15 cellular contexts compared by ENCODE assay signal in genomic region chr20:49507741-49508434, GRCh38. TPM values are rescaled to one million over a fixed set of nuclear protein-coding genes. Genes with fewer than 3 reads are reported as not detected.
A peak's percentile ranks its signal among the peaks of the same experiment; 100 is the strongest.
DNase-seq lines count a peak whose midpoint lies in the region; TF ChIP-seq lines count a peak whose summit lies in the region.
"Had no signal": no experiment of that assay in that cellular context is flagged by ENCODE, and none has a peak within 500 bp of the region (broad histone marks: within the 10 kb centered on the region; RNA-seq: fewer than 3 reads in every experiment).

No MANE protein-coding gene starts in this region.

- peaks cover 10% of the 10 kb centered on the region for H3K27me3 Mint-ChIP-seq in osteocyte (ENCODE audit: unreplicated experiment)

- intact Hi-C loops in prostate gland (cut with DNase I) = loop anchor here (5.0 kb wide), 2 partner anchors 116 to 176 kb away; no protein-coding TSS in a partner anchor

- H3K36me3 Mint-ChIP-seq in osteocyte (ENCODE audit: unreplicated experiment) = peaks cover 12% of the 10 kb centered on the region

- no peaks in the 10 kb centered on the region for H3K9me3 Mint-ChIP-seq in osteocyte (ENCODE audit: unreplicated experiment)
- H3K9me3 Mint-ChIP-seq: GM23338 had no signal

- H3K36me3 ChIP-seq in prostate gland = no peaks in the 10 kb centered on the region
- H3K36me3 ChIP-seq: colonic mucosa, left lung, thyroid gland had no signal

- no peak overlapping the region for H3K4me3 ChIP-seq in prostate gland
- H3K4me3 ChIP-seq: colonic mucosa, GM23338, left lung, thyroid gland had no signal

- H3K4me1 Mint-ChIP-seq in osteocyte (ENCODE audit: unreplicated experiment) = peaks cover 25% of the 10 kb centered on the region

- no peak overlapping the region for H3K27ac Mint-ChIP-seq in osteocyte (ENCODE audit: unreplicated experiment)

- no peaks in the 10 kb centered on the region for H3K27me3 ChIP-seq in prostate gland (replicated peaks; ENCODE audit: insufficient read depth)
- H3K27me3 ChIP-seq: thyroid gland had no signal

- no peaks in the 10 kb centered on the region for H3K9me3 ChIP-seq in prostate gland
- H3K9me3 ChIP-seq: colonic mucosa, left lung, thyroid gland had no signal

- DNase-seq in DMS 273 treated with DMSO at 0.1 percent for 48 hours (lab: John Stamatoyannopoulos, UW) = peak; percentile 14
- DNase-seq in NCI-H2171 (lab: John Stamatoyannopoulos, UW) = peak; percentile 95
- peak; percentile 5 for DNase-seq in cerebellar cortex (ENCODE audit: low spot score)
- peak; percentile 57 for DNase-seq in prostate gland (ENCODE audit: low spot score)
- DNase-seq in GM19240 (ENCODE audit: insufficient read length, low spot score) = no peak
- no peak for DNase-seq in osteocyte (ENCODE audit: extremely low spot score, unreplicated experiment)
- DNase-seq in stimulated activated CD4-positive, alpha-beta T cell treated with anti-CD3 and anti-CD28 coated beads, Interleukin-12 subunit alpha, Interleukin-12 subunit beta, amount 100 ng/mL, for 4 hours = no peak
- DNase-seq in NCI-H748 (lab: John Stamatoyannopoulos, UW; ENCODE audit: unreplicated experiment) = no peak
- DNase-seq: activated CD4-positive, alpha-beta T cell treated with anti-CD3 and anti-CD28 coated beads for 4 hours; activated naive CD4-positive, alpha-beta T cell treated with Interleukin-2 at 50 U/mL for 16 hours; colonic mucosa; thyroid gland had no signal

- TF ChIP-seq POLR2A in prostate gland (IDR thresholded peaks at IDR 0.05) = no peak

- WGBS in prostate gland = 44% methylated on average over 21 of the region's 21 CpGs

- peaks cover 6% of the 10 kb centered on the region for H3K4me1 ChIP-seq in prostate gland (replicated peaks)
- H3K4me1 ChIP-seq: colonic mucosa, left lung, thyroid gland had no signal

- no peak for TF ChIP-seq CTCF in prostate gland (IDR thresholded peaks at IDR 0.05)
- no peak for TF ChIP-seq CTCF in osteocyte (IDR thresholded peaks at IDR 0.05)

- H3K27ac ChIP-seq in prostate gland = peak overlapping the region in 1 of 2 donors; percentile 6
- H3K27ac ChIP-seq: colonic mucosa, left lung, thyroid gland had no signal

- H3K4me3 Mint-ChIP-seq in osteocyte (ENCODE audit: unreplicated experiment) = no peak overlapping the region
- H3K4me3 Mint-ChIP-seq: GM23338 had no signal

RNA-seq across cellular contexts. Expression of gene KCNB1, which starts 25.4 kb away (rescaled TPM):
- 10 to 100 TPM in 1 of 2 donors, 1 to 10 TPM in 1; 2.8 to 16.1 TPM for total RNA-seq in prostate gland
- total RNA-seq in osteocyte = 21.3 and 24.6 TPM in 2 replicates
- total RNA-seq: endothelial cell of umbilical vein had no signal

Comparison
In these comparisons a context has a peak if more than half of its experiments do, and no peak if none do; other contexts are left out.
1. DNase-seq: peak in DMS 273 treated with DMSO at 0.1 percent for 48 hours (single experiment), NCI-H2171 (single experiment), cerebellar cortex (single experiment) and prostate gland (single experiment); none in GM19240 (single experiment), osteocyte (single experiment), stimulated activated CD4-positive, alpha-beta T cell treated with anti-CD3 and anti-CD28 coated beads, Interleukin-12 subunit alpha, Interleukin-12 subunit beta, amount 100 ng/mL, for 4 hours (single experiment) and NCI-H748 (single experiment).